8 cellular contexts compared by ENCODE assay signal in the genomic region with DNA sequence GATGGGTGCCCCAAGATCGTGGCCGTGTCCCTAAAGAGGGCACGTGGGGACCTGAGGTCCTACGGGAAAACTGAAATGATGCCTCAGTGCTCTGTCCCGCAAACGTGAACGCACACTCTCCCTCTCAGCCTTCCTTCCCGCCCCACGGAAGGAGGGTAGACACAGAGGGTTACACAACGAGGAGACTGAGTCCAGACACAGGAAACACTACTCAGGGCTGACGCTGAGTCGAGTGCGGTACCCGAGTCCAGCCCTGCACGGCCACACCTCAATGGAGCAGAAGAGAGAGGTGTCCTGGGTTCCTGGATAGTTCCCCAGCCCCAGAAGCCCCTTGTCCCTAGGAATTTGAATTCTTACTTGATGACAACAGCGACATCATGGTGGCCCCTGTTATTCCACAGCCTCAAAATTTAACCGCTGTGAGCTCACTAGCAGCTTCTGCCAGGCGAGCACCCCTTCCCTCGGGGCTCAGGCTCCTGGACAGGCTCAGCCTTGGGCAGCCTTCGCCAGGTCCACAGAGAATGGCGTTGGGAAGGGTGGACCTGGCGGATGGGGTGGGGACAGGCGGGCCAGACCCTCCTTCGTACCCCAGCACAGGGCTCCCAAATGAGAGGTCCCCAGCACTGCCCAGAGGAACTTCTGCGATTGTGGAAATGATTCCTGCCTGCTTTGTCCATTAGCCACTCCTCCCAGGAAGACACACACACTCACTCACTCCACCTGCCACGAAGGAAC. TPM values are rescaled to one million over a fixed set of nuclear protein-coding genes. Genes with fewer than 3 reads are reported as not detected.
DNase-seq lines count a peak whose midpoint lies in the region; ATAC-seq, FAIRE-seq and TF ChIP-seq lines count a peak whose summit lies in the region.

No MANE protein-coding gene starts in this region.

- H3K9me3 ChIP-seq in KOPT-K1 (ENCODE audit: insufficient read depth, low read length, poor library complexity, severe bottlenecking) (no peaks in the 10 kb centered on the region), pancreas (no peaks in the 10 kb centered on the region)

- H3K4me3 ChIP-seq in fibroblast of villous mesenchyme (ENCODE audit: low read depth, low read length) (peak overlapping the region; percentile 70), pancreas (peak overlapping the region; percentile 56 to 91 (median 68))

- TF ChIP-seq CTCF in 22Rv1 (IDR thresholded peaks at IDR 0.05) (no peak), fibroblast of villous mesenchyme (IDR thresholded peaks at IDR 0.05; ENCODE audit: insufficient read depth, low read depth, low read length) (no peak), pancreas (IDR thresholded peaks at IDR 0.05) (no peak)

- peaks cover 15 to 38% (median 31%) of the 10 kb centered on the region in 3 donors for H3K4me1 ChIP-seq in pancreas

- ATAC-seq in pancreas (peak; percentile 0 to 1 (median 1)), HG02678 (IDR thresholded peaks at IDR 0.05; ENCODE audit: unreplicated experiment) (no peak), HG03457 (IDR thresholded peaks at IDR 0.05; ENCODE audit: unreplicated experiment) (no peak)

- H3K36me3 ChIP-seq in KOPT-K1 (ENCODE audit: insufficient read depth, low read length): peaks cover 16% of the 10 kb centered on the region; the same call in 1 of the 2 replicates
- no peaks in the 10 kb centered on the region for H3K36me3 ChIP-seq in pancreas

- H3K36me3 Mint-ChIP-seq in activated T-cell treated with anti-CD3 and anti-CD28 coated beads, Interleukin-2, amount 50 U/mL, for 24 hours (ENCODE audit: low read depth): peaks cover 60% of the 10 kb centered on the region

- whole genome bisulfite sequencing in pancreas, 2 donors: 24 to 28% methylated on average over 23 to 26 of the region's 26 CpGs

- FAIRE-seq in pancreas (lab: Jason Lieb, UNC): no peak

- no peaks in the 10 kb centered on the region for H3K27me3 Mint-ChIP-seq in activated T-cell treated with anti-CD3 and anti-CD28 coated beads, Interleukin-2, amount 50 U/mL, for 24 hours

- peak overlapping the region; percentile 93 for H3K4me3 Mint-ChIP-seq in activated T-cell treated with anti-CD3 and anti-CD28 coated beads, Interleukin-2, amount 50 U/mL, for 24 hours

- H3K27ac Mint-ChIP-seq in activated T-cell treated with anti-CD3 and anti-CD28 coated beads, Interleukin-2, amount 50 U/mL, for 24 hours: peak overlapping the region; percentile 92

- no peaks in the 10 kb centered on the region for H3K27me3 ChIP-seq in pancreas

- intact Hi-C loops in pancreas (cut with DNase I): no loop called here

- H3K9me3 Mint-ChIP-seq in activated T-cell treated with anti-CD3 and anti-CD28 coated beads, Interleukin-2, amount 50 U/mL, for 24 hours: no peaks in the 10 kb centered on the region

- DNase-seq in activated T-cell treated with anti-CD3 and anti-CD28 coated beads, Interleukin-2, amount 50 U/mL, for 24 hours: peak; percentile 59
- DNase-seq in fibroblast of villous mesenchyme (ENCODE audit: low read depth): peak; percentile 61
- peak; percentile 13 to 73 (median 52) for DNase-seq in pancreas
- no peak for DNase-seq in GOT3 (lab: John Stamatoyannopoulos, UW)

- peaks cover 77% of the 10 kb centered on the region for H3K4me1 Mint-ChIP-seq in activated T-cell treated with anti-CD3 and anti-CD28 coated beads, Interleukin-2, amount 50 U/mL, for 24 hours (ENCODE audit: low read depth)

- peak overlapping the region; percentile 94 for H3K27ac ChIP-seq in 22Rv1
- peak overlapping the region; percentile 85 for H3K27ac ChIP-seq in KOPT-K1 (ENCODE audit: low read depth, low read length, poor library complexity, severe bottlenecking)
- H3K27ac ChIP-seq in pancreas: peak overlapping the region; percentile 85 to 95 (median 88)

RNA-seq across cellular contexts. Expression of gene RNPEPL1, which starts 1.0 kb away (rescaled TPM):
- 9.5 and 15.5 TPM in 2 replicates for total RNA-seq in fibroblast of villous mesenchyme
- total RNA-seq in pancreas: 10 to 100 TPM; 37.1 to 48.5 (median 39.6) TPM
- 100 to 1,000 TPM in 1 of 2 donors, 10 to 100 TPM in 1; 80.3 to 195 TPM for polyA plus RNA-seq in pancreas

RNA-seq across cellular contexts. Expression of gene DUSP28, which starts 7.1 kb away (rescaled TPM):
- total RNA-seq in fibroblast of villous mesenchyme: 3.5 and 4.5 TPM in 2 replicates
- total RNA-seq in pancreas: 1 to 10 TPM; 1.6 to 3.5 (median 2.4) TPM
- 1 to 10 TPM; 2.6 to 5.0 TPM for polyA plus RNA-seq in pancreas

RNA-seq across cellular contexts. Expression of gene ANKMY1, which starts 9.5 kb away (rescaled TPM):
- 5.2 and 5.8 TPM in 2 replicates for total RNA-seq in fibroblast of villous mesenchyme
- total RNA-seq in pancreas: 10 to 100 TPM in 4 of 6 donors, 1 to 10 TPM in 2; 6.9 to 11.8 (median 10.3) TPM
- 10 to 100 TPM; 11.3 to 20.1 TPM for polyA plus RNA-seq in pancreas

RNA-seq across cellular contexts. Expression of gene CAPN10, which starts 19.2 kb away (rescaled TPM):
- total RNA-seq in fibroblast of villous mesenchyme (20.3 and 22.5 TPM in 2 replicates), pancreas (10 to 100 TPM in 3 of 6 donors, 1 to 10 TPM in 3; 8.6 to 19.0 (median 10.9) TPM)
- 10 to 100 TPM; 47.0 to 49.3 TPM for polyA plus RNA-seq in pancreas

RNA-seq across cellular contexts. Expression of gene GPR35, which starts 58.0 kb away (rescaled TPM):
- total RNA-seq in fibroblast of villous mesenchyme (0.32 and 0.43 TPM in 2 replicates), pancreas (1 to 10 TPM in 2 of 6 donors, under 1 TPM in 4; 0.35 to 1.4 (median 0.84) TPM)
- 1 to 10 TPM; 4.1 to 4.6 TPM for polyA plus RNA-seq in pancreas

Comparison
In these comparisons a context has a peak if more than half of its experiments do, and no peak if none do; other contexts are left out.
1. ATAC-seq: peak in pancreas (4 of 4); none in HG02678 (single experiment) and HG03457 (single experiment).
2. Peak in every context shown above with its lines, with median percentiles within 50 percentile points of each other: H3K27ac ChIP-seq.